Comparison of ENCODE assay signal across 16 cellular contexts in genomic region chr10:79059859-79060379, GRCh38. TPM values are rescaled to one million over a fixed set of nuclear protein-coding genes. Genes with fewer than 3 reads are reported as not detected.
DNase-seq lines count a peak whose midpoint lies in the region; TF ChIP-seq lines count a peak whose summit lies in the region.
"Had no signal": no experiment of that assay in that cellular context is flagged by ENCODE, and none has a peak within 500 bp of the region (broad histone marks: within the 10 kb centered on the region; RNA-seq: fewer than 3 reads in every experiment).

No MANE protein-coding gene starts in this region.

- H3K27me3 Mint-ChIP-seq in immature natural killer cell (ENCODE audit: low read depth in 3 of 3): peaks cover 1 to 7% (median 6%) of the 10 kb centered on the region in 3 donors

- no peak overlapping the region for H3K27ac Mint-ChIP-seq in immature natural killer cell
- H3K27ac Mint-ChIP-seq: CD8-positive, alpha-beta T cell; memory B cell; stimulated activated memory B cell treated with anti-CD40 and anti-IgM and Interleukin-4, amounts not matched to agents 10 μg/mL and 1 μg/mL and 100 μg/mL, for 72 hours; T-helper 2 cell treated with Interferon-gamma antibody and Interleukin-4, amounts not matched to agents 5 μg/mL and 100 μg/mL, for 36 hours had no signal

- TF ChIP-seq CTCF in left ventricle myocardium inferior (IDR thresholded peaks at IDR 0.05; ENCODE audit: borderline replicate concordance): no peak
- no peak for TF ChIP-seq CTCF in tibial nerve (IDR thresholded peaks at IDR 0.05)

- peaks cover 0 to 4% (median 0%) of the 10 kb centered on the region in 3 donors for H3K36me3 Mint-ChIP-seq in immature natural killer cell
- H3K36me3 Mint-ChIP-seq: CD8-positive, alpha-beta T cell; memory B cell; stimulated activated memory B cell treated with anti-CD40 and anti-IgM and Interleukin-4, amounts not matched to agents 10 μg/mL and 1 μg/mL and 100 μg/mL, for 72 hours had no signal

- intact Hi-C loops in left ventricle myocardium inferior (cut with micrococcal nuclease): loop anchor here (10.0 kb wide), 1 partner anchor 75 kb away; no protein-coding TSS in a partner anchor

- peaks cover 13% of the 10 kb centered on the region for H3K4me1 ChIP-seq in left ventricle myocardium inferior
- peaks cover 0 to 12% of the 10 kb centered on the region in 2 donors for H3K4me1 ChIP-seq in muscle layer of duodenum (ENCODE audit: control insufficient read depth in 1 of 2, insufficient read depth in 2 of 2, low read length in 2 of 2)
- peaks cover 0 to 28% (median 16%) of the 10 kb centered on the region in 4 donors for H3K4me1 ChIP-seq in tibial nerve

- H3K4me3 ChIP-seq in left ventricle myocardium inferior (no peak overlapping the region), muscle layer of duodenum (ENCODE audit: low read depth in 1 of 2, low read length in 2 of 2) (no peak overlapping the region), tibial nerve (no peak overlapping the region)
- H3K4me3 ChIP-seq: heart left ventricle had no signal

- no peaks in the 10 kb centered on the region for H3K9me3 Mint-ChIP-seq in immature natural killer cell
- H3K9me3 Mint-ChIP-seq: CD8-positive, alpha-beta T cell; memory B cell; stimulated activated memory B cell treated with anti-CD40 and anti-IgM and Interleukin-4, amounts not matched to agents 10 μg/mL and 1 μg/mL and 100 μg/mL, for 72 hours; T-helper 2 cell treated with Interferon-gamma antibody and Interleukin-4, amounts not matched to agents 5 μg/mL and 100 μg/mL, for 36 hours had no signal

- TF ChIP-seq EP300 in tibial nerve (IDR thresholded peaks at IDR 0.05): peak in 1 of 2 donors; percentile 46

- TF ChIP-seq POLR2A in tibial nerve (IDR thresholded peaks at IDR 0.05): no peak

- H3K27ac ChIP-seq in left ventricle myocardium inferior (replicated peaks) (no peak overlapping the region), muscle layer of duodenum (ENCODE audit: low read length) (peak overlapping the region; percentile 69), tibial nerve (peak overlapping the region in 3 of 4 donors; percentile 45 to 86 (median 70))
- H3K27ac ChIP-seq: heart left ventricle had no signal

- DNase-seq in amygdala (lab: John Stamatoyannopoulos, UW) (peak in 45 of 56 donors; percentile 15 to 83 (median 61)), left ventricle myocardium inferior (peak; percentile 9), tibial nerve (ENCODE audit: low spot score in 2 of 2) (no peak), NOMO-1 treated with dmso at 0.1 percent for 144 hours (lab: John Stamatoyannopoulos, UW; ENCODE audit: unreplicated experiment) (no peak), immature natural killer cell (no peak)
- no peak for DNase-seq in activated CD4-positive, CD25-positive, alpha-beta regulatory T cell treated with anti-CD3 and anti-CD28 coated beads, Interleukin-2, amount 50 U/mL, for 72 hours
- DNase-seq: activated CD4-positive, alpha-beta T cell treated with anti-CD3 and anti-CD28 coated beads, Interleukin-2, amount 50 U/mL, for 48 hours; NCI-H1417 treated with DMSO at 0.1 percent for 48 hours; NCI-H524 treated with DMSO at 0.1 percent for 48 hours; stimulated activated CD4-positive, alpha-beta T cell treated with anti-CD3 and anti-CD28 coated beads, Interleukin-4, amount 100 ng/mL, for 24 hours had no signal

- 46 to 58% methylated on average over 8 to 11 of the region's 11 CpGs for WGBS in tibial nerve, 2 donors

- H3K27me3 ChIP-seq in left ventricle myocardium inferior (ENCODE audit: low read depth) (no peaks in the 10 kb centered on the region), muscle layer of duodenum (ENCODE audit: low read depth, low read length) (no peaks in the 10 kb centered on the region), tibial nerve (no peaks in the 10 kb centered on the region)
- H3K27me3 ChIP-seq: heart left ventricle had no signal

- H3K36me3 ChIP-seq in left ventricle myocardium inferior (no peaks in the 10 kb centered on the region), muscle layer of duodenum (ENCODE audit: control insufficient read depth in 1 of 2, insufficient read depth in 2 of 2, low read length in 2 of 2) (no peaks in the 10 kb centered on the region), tibial nerve (no peaks in the 10 kb centered on the region)
- H3K36me3 ChIP-seq: heart left ventricle had no signal

- H3K4me1 Mint-ChIP-seq in immature natural killer cell: peaks cover 6 to 7% of the 10 kb centered on the region in 2 donors

- H3K4me3 Mint-ChIP-seq in immature natural killer cell: no peak overlapping the region
- H3K4me3 Mint-ChIP-seq: CD8-positive, alpha-beta T cell; memory B cell; stimulated activated memory B cell treated with anti-CD40 and anti-IgM and Interleukin-4, amounts not matched to agents 10 μg/mL and 1 μg/mL and 100 μg/mL, for 72 hours; T-helper 2 cell treated with Interferon-gamma antibody and Interleukin-4, amounts not matched to agents 5 μg/mL and 100 μg/mL, for 36 hours had no signal

- H3K9me3 ChIP-seq in left ventricle myocardium inferior (replicated peaks) (no peaks in the 10 kb centered on the region), muscle layer of duodenum (ENCODE audit: control insufficient read depth in 1 of 2, low read length in 2 of 2) (no peaks in the 10 kb centered on the region), tibial nerve (no peaks in the 10 kb centered on the region)
- H3K9me3 ChIP-seq: heart left ventricle had no signal

RNA-seq across cellular contexts. Expression of gene ZMIZ1, which starts 8.8 kb away (rescaled TPM):
- total RNA-seq in left ventricle myocardium inferior (55.9 TPM), tibial nerve (10 to 100 TPM; 65.5 to 88.2 (median 69.3) TPM)
- 1 to 10 TPM; 1.2 to 9.5 (median 1.8) TPM for polyA plus RNA-seq in immature natural killer cell

Comparison
In these comparisons a context has a peak if more than half of its experiments do, and no peak if none do; other contexts are left out.
1. DNase-seq: peak in amygdala (45 of 56) and left ventricle myocardium inferior (single experiment); none in tibial nerve (0 of 2), activated CD4-positive, CD25-positive, alpha-beta regulatory T cell treated with anti-CD3 and anti-CD28 coated beads, Interleukin-2, amount 50 U/mL, for 72 hours (single experiment), NOMO-1 treated with dmso at 0.1 percent for 144 hours (single experiment) and immature natural killer cell (0 of 3).